ENCODE assay signal across 24 cellular contexts in the genomic region with DNA sequence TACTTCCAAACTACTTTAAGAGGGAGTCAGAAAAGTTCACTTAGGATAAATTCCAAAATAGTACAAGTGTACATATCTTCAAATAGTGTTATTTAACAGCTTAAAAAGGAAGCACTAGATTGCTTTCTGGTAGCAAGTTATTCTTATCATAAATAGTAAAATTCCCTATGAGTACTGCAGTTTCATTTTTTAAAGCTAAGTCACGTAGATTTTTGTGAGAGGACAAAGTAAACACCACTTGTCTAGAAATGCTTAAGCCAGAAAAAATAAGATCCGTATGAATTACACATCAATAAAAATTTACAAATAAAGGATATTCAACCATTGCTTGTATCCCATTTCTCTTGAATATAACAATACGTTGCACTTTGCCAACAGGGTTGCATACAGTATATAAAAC.
"Had no signal": no experiment of that assay in that cellular context is flagged by ENCODE, and none has a peak within 500 bp of the region (broad histone marks: within the 10 kb centered on the region; RNA-seq: fewer than 3 reads in every experiment).

No MANE protein-coding gene starts in this region.

- H3K9me3 Mint-ChIP-seq: activated naive CD4-positive, alpha-beta T cell treated with anti-CD3 and anti-CD28 coated beads, Interleukin-2, amount 50 U/mL, for 72 hours; natural killer cell treated with Interleukin-12 subunit alpha and Interleukin-12 subunit beta and Interleukin-15 and Interleukin-18, amount 100 ng/mL, for 72 hours; stimulated activated memory B cell treated with anti-CD40 and anti-IgM and Interleukin-4, amounts not matched to agents 10 μg/mL and 1 μg/mL and 100 μg/mL, for 72 hours; type B pancreatic cell had no signal

- H3K4me3 Mint-ChIP-seq: natural killer cell treated with Interleukin-12 subunit alpha and Interleukin-12 subunit beta and Interleukin-15 and Interleukin-18, amount 100 ng/mL, for 72 hours; stimulated activated memory B cell treated with anti-CD40 and anti-IgM and Interleukin-4, amounts not matched to agents 10 μg/mL and 1 μg/mL and 100 μg/mL, for 72 hours; stimulated activated naive CD8-positive, alpha-beta T cell treated with anti-CD3 and anti-CD28 coated beads, Interleukin-15, amount 100 ng/mL, for 72 hours; type B pancreatic cell had no signal

- H3K27me3 Mint-ChIP-seq: natural killer cell treated with Interleukin-12 subunit alpha and Interleukin-12 subunit beta and Interleukin-15 and Interleukin-18, amount 100 ng/mL, for 72 hours; stimulated activated naive CD8-positive, alpha-beta T cell treated with anti-CD3 and anti-CD28 coated beads, Interleukin-15, amount 100 ng/mL, for 72 hours; type B pancreatic cell had no signal

- ATAC-seq: activated naive CD4-positive, alpha-beta T cell treated with anti-CD3 and anti-CD28 coated beads, Interleukin-2, amount 50 U/mL, for 72 hours; gastrocnemius medialis; left ventricle myocardium superior; mucosa of descending colon; natural killer cell treated with Interleukin-12 subunit alpha and Interleukin-12 subunit beta and Interleukin-15 and Interleukin-18, amount 100 ng/mL, for 72 hours; sciatic nerve; stimulated activated memory B cell treated with anti-CD40 and anti-IgM and Interleukin-4, amounts not matched to agents 10 μg/mL and 1 μg/mL and 100 μg/mL, for 72 hours; stimulated activated naive CD8-positive, alpha-beta T cell treated with anti-CD3 and anti-CD28 coated beads, Interleukin-15, amount 100 ng/mL, for 72 hours had no signal

- H3K36me3 ChIP-seq: breast epithelium, colonic mucosa had no signal

- DNase-seq: activated CD4-positive, alpha-beta T cell treated with anti-CD3 and anti-CD28 coated beads for 4 hours; activated CD4-positive, alpha-beta T cell treated with anti-CD3 and anti-CD28 coated beads, Interleukin-2, amount 50 U/mL, for 4 hours; activated CD8-positive, alpha-beta memory T cell treated with anti-CD3 and anti-CD28 coated beads, Interleukin-2, amount 50 U/mL, for 48 hours; activated naive CD4-positive, alpha-beta T cell; activated T-cell treated with anti-CD3 and anti-CD28 coated beads, Interleukin-2, amount 50 U/mL, for 48 hours; colonic mucosa; effector memory CD4-positive, alpha-beta T cell; gastrocnemius medialis; glutamatergic neuron; islet precursor cell; left ventricle myocardium superior; mucosa of descending colon; stimulated activated CD4-positive, alpha-beta T cell treated with anti-CD3 and anti-CD28 coated beads, Interleukin-4, amount 100 ng/mL, for 4 hours; stimulated activated CD8-positive, alpha-beta memory T cell treated with anti-CD3 and anti-CD28 coated beads, Interleukin-4, amount 100 ng/mL, for 48 hours; stimulated activated naive CD8-positive, alpha-beta T cell treated with anti-CD3 and anti-CD28 coated beads, Interleukin-15, amount 100 ng/mL, for 72 hours; substantia nigra had no signal

- H3K4me1 ChIP-seq: breast epithelium had no signal

- H3K27ac Mint-ChIP-seq: natural killer cell treated with Interleukin-12 subunit alpha and Interleukin-12 subunit beta and Interleukin-15 and Interleukin-18, amount 100 ng/mL, for 72 hours; stimulated activated memory B cell treated with anti-CD40 and anti-IgM and Interleukin-4, amounts not matched to agents 10 μg/mL and 1 μg/mL and 100 μg/mL, for 72 hours; stimulated activated naive CD8-positive, alpha-beta T cell treated with anti-CD3 and anti-CD28 coated beads, Interleukin-15, amount 100 ng/mL, for 72 hours; type B pancreatic cell had no signal

- H3K4me1 Mint-ChIP-seq: stimulated activated memory B cell treated with anti-CD40 and anti-IgM and Interleukin-4, amounts not matched to agents 10 μg/mL and 1 μg/mL and 100 μg/mL, for 72 hours had no signal

- H3K27me3 ChIP-seq: breast epithelium, colonic mucosa, gastrocnemius medialis, vagina had no signal

- H3K27ac ChIP-seq: breast epithelium, colonic mucosa, gastrocnemius medialis, skin epidermis, vagina had no signal

- H3K9me3 ChIP-seq: breast epithelium, colonic mucosa, gastrocnemius medialis, mucosa of descending colon, vagina had no signal

- H3K4me3 ChIP-seq: breast epithelium, colonic mucosa, gastrocnemius medialis, mucosa of descending colon, skin epidermis, vagina had no signal
